In genomic region chr13:66984241-66984640, GRCh38 we compare ENCODE assay signal across 16 cellular contexts.
A peak's percentile ranks its signal among the peaks of the same experiment; 100 is the strongest.
DNase-seq lines count a peak whose midpoint lies in the region; ATAC-seq and TF ChIP-seq lines count a peak whose summit lies in the region.
"Had no signal": no experiment of that assay in that cellular context is flagged by ENCODE, and none has a peak within 500 bp of the region (broad histone marks: within the 10 kb centered on the region; RNA-seq: fewer than 3 reads in every experiment).

No MANE protein-coding gene starts in this region.

- DNase-seq in NCI-H2171 treated with DMSO at 0.1 percent for 48 hours (lab: John Stamatoyannopoulos, UW) (peak; percentile 45), NCI-H2171 (lab: John Stamatoyannopoulos, UW) (no peak), fibroblast of peridontal ligament (ENCODE audit: extremely low read depth) (peak; percentile 9), foreskin fibroblast (peak; percentile 29 to 43), osteocyte (ENCODE audit: extremely low spot score, unreplicated experiment) (no peak), KBM-7 (no peak), DMS153 treated with DMSO at 0.1 percent for 48 hours (lab: John Stamatoyannopoulos, UW; ENCODE audit: unreplicated experiment) (no peak)
- DNase-seq: CD4-positive, CD25-positive, alpha-beta regulatory T cell; CD8-positive, alpha-beta memory T cell; COR-L47; DMS 273 treated with DMSO at 0.1 percent for 48 hours; HCEC 1CT had no signal

- in situ Hi-C loops in KBM-7 (cut with MboI; ENCODE audit: low pct_unique_long_range_greater_than_20kb, low sequenced_read_pairs): no loop called here

- H3K4me3 Mint-ChIP-seq in osteocyte (ENCODE audit: unreplicated experiment): no peak overlapping the region
- H3K4me3 Mint-ChIP-seq: B cell; CD4-positive, CD25-positive, alpha-beta regulatory T cell; CD8-positive, alpha-beta memory T cell; GM23338 had no signal

- no peak for ATAC-seq in GM21390 (IDR thresholded peaks at IDR 0.05; ENCODE audit: unreplicated experiment)
- ATAC-seq: GM23338 had no signal

- no peaks in the 10 kb centered on the region for H3K9me3 Mint-ChIP-seq in osteocyte (ENCODE audit: unreplicated experiment)
- H3K9me3 Mint-ChIP-seq: GM23338 had no signal

- H3K27me3 Mint-ChIP-seq in osteocyte (ENCODE audit: unreplicated experiment): no peaks in the 10 kb centered on the region
- H3K27me3 Mint-ChIP-seq: B cell; CD4-positive, CD25-positive, alpha-beta regulatory T cell; CD8-positive, alpha-beta memory T cell had no signal

- H3K4me3 ChIP-seq in foreskin fibroblast (ENCODE audit: low read depth in 1 of 2, low read length in 2 of 2): no peak overlapping the region
- H3K4me3 ChIP-seq: BLaER1 treated with 17β-estradiol and CSF1 and Interleukin-3, amounts not matched to agents 10 nM and 100 nM; GM23338 had no signal

- no peaks in the 10 kb centered on the region for H3K4me1 Mint-ChIP-seq in osteocyte (ENCODE audit: unreplicated experiment)
- H3K4me1 Mint-ChIP-seq: CD4-positive, CD25-positive, alpha-beta regulatory T cell; CD8-positive, alpha-beta memory T cell; GM23338 had no signal

- H3K27ac Mint-ChIP-seq in osteocyte (ENCODE audit: unreplicated experiment): no peak overlapping the region
- H3K27ac Mint-ChIP-seq: B cell; CD4-positive, CD25-positive, alpha-beta regulatory T cell; CD8-positive, alpha-beta memory T cell; GM23338 had no signal

- TF ChIP-seq CTCF in foreskin fibroblast (IDR thresholded peaks at IDR 0.05; ENCODE audit: low read depth, low read length) (no peak), osteocyte (IDR thresholded peaks at IDR 0.05) (no peak)

- H3K36me3 Mint-ChIP-seq in osteocyte (ENCODE audit: unreplicated experiment): no peaks in the 10 kb centered on the region
- H3K36me3 Mint-ChIP-seq: CD4-positive, CD25-positive, alpha-beta regulatory T cell; CD8-positive, alpha-beta memory T cell had no signal

Comparison
In these comparisons a context has a peak if more than half of its experiments do, and no peak if none do; other contexts are left out.
1. DNase-seq: peak in NCI-H2171 treated with DMSO at 0.1 percent for 48 hours (single experiment), fibroblast of peridontal ligament (single experiment) and foreskin fibroblast (2 of 2); none in NCI-H2171 (single experiment), osteocyte (single experiment), KBM-7 (single experiment) and DMS153 treated with DMSO at 0.1 percent for 48 hours (single experiment).